Comparison of ENCODE assay signal across 21 cellular contexts in the genomic region with DNA sequence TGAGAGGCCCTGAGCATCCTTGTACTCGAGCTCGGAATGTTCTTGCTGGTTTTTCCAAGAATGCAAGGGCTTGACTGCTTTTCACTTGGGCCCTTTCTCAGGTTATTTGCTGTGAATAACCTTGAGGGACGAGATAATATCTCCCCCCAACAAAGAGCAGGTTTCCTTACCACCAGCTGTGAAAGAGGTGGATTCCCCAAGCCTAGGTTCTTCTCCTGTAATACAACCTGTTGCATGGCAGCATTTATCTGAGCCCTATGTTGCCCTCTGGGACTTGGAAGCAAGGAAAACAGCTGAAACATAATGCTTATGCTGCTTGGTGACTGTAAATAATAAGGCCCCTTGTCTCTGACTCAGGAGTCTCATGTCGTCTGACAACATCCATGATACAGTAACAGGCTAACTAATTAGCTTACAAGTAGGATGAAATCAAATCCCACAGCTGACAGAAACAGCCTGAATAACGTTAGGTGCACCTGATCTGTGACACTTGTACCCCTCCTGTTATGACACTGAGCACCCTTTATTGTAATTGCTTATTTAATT.
"Had no signal": no experiment of that assay in that cellular context is flagged by ENCODE, and none has a peak within 500 bp of the region (broad histone marks: within the 10 kb centered on the region; RNA-seq: fewer than 3 reads in every experiment).

No MANE protein-coding gene starts in this region.

- H3K4me3 Mint-ChIP-seq: activated B cell treated with CpG ODN at 0.5 μM for 24 hours; activated CD4-positive, alpha-beta T cell treated with anti-CD3 and anti-CD28 coated beads, Interleukin-2, amount 10 ng/mL, durations not matched to agents 24 days and 14 days; neural crest cell; stimulated activated naive CD8-positive, alpha-beta T cell treated with anti-CD3 and anti-CD28 coated beads, Interleukin-15, Interleukin-2, amounts not matched to agents 100 ng/mL and 50 ng/mL, for 24 hours had no signal

- H3K9me3 Mint-ChIP-seq: activated B cell treated with CpG ODN at 0.5 μM for 24 hours; activated CD4-positive, alpha-beta T cell treated with anti-CD3 and anti-CD28 coated beads, Interleukin-2, amount 10 ng/mL, durations not matched to agents 24 days and 14 days; stimulated activated naive CD8-positive, alpha-beta T cell treated with anti-CD3 and anti-CD28 coated beads, Interleukin-15, Interleukin-2, amounts not matched to agents 100 ng/mL and 50 ng/mL, for 24 hours had no signal

- H3K27ac Mint-ChIP-seq: activated B cell treated with CpG ODN at 0.5 μM for 24 hours; activated CD4-positive, alpha-beta T cell treated with anti-CD3 and anti-CD28 coated beads, Interleukin-2, amount 10 ng/mL, durations not matched to agents 24 days and 14 days; stimulated activated naive CD8-positive, alpha-beta T cell treated with anti-CD3 and anti-CD28 coated beads, Interleukin-15, Interleukin-2, amounts not matched to agents 100 ng/mL and 50 ng/mL, for 24 hours had no signal

- ATAC-seq: gastroesophageal sphincter, heart left ventricle, left lung had no signal

- DNase-seq: activated B cell treated with CpG ODN at 0.5 μM for 24 hours; activated CD8-positive, alpha-beta memory T cell treated with anti-CD3 and anti-CD28 coated beads for 24 hours; activated CD8-positive, alpha-beta memory T cell treated with anti-CD3 and anti-CD28 coated beads, Interleukin-2, amount 50 U/mL, for 48 hours; activated effector memory CD4-positive, alpha-beta T cell treated with Interleukin-2 at 50 U/mL for 16 hours; activated naive CD4-positive, alpha-beta T cell treated with anti-CD3 and anti-CD28 coated beads, Interleukin-2, amount 50 U/mL, for 16 hours; activated T-cell treated with anti-CD3 and anti-CD28 coated beads, Interleukin-2, amount 50 U/mL, for 48 hours; aorta; brain microvascular endothelial cell; central memory CD4-positive, alpha-beta T cell; heart left ventricle; kidney; left lung; mammary epithelial cell; stimulated activated CD4-positive, alpha-beta T cell treated with anti-CD3 and anti-CD28 coated beads, Interleukin-15, amount 100 ng/mL, for 24 hours; stimulated activated CD4-positive, alpha-beta T cell treated with anti-CD3 and anti-CD28 coated beads, Interleukin-2, amount 100 ng/mL, for 48 hours; T-helper 9 cell; uterus had no signal
